1 cellular context compared by ENCODE assay signal in the genomic region with DNA sequence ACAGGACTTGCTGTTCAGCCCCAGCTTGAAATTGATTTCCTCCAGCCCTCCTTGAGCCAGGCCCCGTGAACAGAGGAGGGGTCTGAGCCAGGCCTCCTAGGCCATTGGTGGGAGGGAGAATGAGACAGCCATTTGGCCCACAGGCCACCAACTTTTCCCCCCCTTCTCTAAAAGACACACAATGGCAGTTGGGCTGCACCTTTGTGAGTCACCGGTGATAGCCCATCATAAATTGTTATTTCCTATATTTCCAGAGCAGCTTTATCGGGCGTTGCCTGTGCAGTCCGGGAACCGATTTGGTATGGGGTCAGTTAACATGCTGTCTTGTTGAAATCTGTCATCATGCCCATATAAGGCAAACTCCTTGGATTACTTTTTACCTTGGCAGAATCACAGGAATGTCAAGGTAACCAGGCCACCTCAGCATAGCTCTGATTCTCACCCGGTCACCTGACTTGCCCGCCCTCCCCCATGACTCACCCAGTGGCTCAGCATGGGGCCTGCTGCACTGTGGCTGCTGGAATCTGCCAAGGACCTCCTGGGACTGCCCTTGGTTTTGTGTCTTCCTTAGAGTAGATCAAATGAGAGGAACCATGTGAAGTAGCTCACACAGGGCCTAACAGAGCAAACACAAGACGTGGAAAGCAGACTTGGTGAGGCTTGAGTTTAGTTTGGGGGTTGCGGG.
TF ChIP-seq lines count a peak whose summit lies in the region.

No MANE protein-coding gene starts in this region.

TF ChIP-seq in K562, 482 proteins besides CTCF, POLR2A, EP300 and RAD21 (continued from another document):
- TF ChIP-seq, protein P1, sequence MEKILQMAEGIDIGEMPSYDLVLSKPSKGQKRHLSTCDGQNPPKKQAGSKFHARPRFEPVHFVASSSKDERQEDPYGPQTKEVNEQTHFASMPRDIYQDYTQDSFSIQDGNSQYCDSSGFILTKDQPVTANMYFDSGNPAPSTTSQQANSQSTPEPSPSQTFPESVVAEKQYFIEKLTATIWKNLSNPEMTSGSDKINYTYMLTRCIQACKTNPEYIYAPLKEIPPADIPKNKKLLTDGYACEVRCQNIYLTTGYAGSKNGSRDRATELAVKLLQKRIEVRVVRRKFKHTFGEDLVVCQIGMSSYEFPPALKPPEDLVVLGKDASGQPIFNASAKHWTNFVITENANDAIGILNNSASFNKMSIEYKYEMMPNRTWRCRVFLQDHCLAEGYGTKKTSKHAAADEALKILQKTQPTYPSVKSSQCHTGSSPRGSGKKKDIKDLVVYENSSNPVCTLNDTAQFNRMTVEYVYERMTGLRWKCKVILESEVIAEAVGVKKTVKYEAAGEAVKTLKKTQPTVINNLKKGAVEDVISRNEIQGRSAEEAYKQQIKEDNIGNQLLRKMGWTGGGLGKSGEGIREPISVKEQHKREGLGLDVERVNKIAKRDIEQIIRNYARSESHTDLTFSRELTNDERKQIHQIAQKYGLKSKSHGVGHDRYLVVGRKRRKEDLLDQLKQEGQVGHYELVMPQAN (IDR thresholded peaks at IDR 0.05; ENCODE audit: borderline replicate concordance): no peak
- TF ChIP-seq MTA1 (IDR thresholded peaks at IDR 0.05; ENCODE audit: borderline replicate concordance): peak; percentile 44; the same call in 1 of the 2 replicates
- TF ChIP-seq, protein P2, sequence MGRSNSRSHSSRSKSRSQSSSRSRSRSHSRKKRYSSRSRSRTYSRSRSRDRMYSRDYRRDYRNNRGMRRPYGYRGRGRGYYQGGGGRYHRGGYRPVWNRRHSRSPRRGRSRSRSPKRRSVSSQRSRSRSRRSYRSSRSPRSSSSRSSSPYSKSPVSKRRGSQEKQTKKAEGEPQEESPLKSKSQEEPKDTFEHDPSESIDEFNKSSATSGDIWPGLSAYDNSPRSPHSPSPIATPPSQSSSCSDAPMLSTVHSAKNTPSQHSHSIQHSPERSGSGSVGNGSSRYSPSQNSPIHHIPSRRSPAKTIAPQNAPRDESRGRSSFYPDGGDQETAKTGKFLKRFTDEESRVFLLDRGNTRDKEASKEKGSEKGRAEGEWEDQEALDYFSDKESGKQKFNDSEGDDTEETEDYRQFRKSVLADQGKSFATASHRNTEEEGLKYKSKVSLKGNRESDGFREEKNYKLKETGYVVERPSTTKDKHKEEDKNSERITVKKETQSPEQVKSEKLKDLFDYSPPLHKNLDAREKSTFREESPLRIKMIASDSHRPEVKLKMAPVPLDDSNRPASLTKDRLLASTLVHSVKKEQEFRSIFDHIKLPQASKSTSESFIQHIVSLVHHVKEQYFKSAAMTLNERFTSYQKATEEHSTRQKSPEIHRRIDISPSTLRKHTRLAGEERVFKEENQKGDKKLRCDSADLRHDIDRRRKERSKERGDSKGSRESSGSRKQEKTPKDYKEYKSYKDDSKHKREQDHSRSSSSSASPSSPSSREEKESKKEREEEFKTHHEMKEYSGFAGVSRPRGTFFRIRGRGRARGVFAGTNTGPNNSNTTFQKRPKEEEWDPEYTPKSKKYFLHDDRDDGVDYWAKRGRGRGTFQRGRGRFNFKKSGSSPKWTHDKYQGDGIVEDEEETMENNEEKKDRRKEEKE (IDR thresholded peaks at IDR 0.05; ENCODE audit: borderline replicate concordance in 1 of 2, control insufficient read depth in 1 of 2, low read depth in 2 of 2, low read length in 1 of 2): no peak
- no peak for TF ChIP-seq BRD9 (IDR thresholded peaks at IDR 0.05; ENCODE audit: low read depth, partially characterized antibody)
- TF ChIP-seq, protein P3, sequence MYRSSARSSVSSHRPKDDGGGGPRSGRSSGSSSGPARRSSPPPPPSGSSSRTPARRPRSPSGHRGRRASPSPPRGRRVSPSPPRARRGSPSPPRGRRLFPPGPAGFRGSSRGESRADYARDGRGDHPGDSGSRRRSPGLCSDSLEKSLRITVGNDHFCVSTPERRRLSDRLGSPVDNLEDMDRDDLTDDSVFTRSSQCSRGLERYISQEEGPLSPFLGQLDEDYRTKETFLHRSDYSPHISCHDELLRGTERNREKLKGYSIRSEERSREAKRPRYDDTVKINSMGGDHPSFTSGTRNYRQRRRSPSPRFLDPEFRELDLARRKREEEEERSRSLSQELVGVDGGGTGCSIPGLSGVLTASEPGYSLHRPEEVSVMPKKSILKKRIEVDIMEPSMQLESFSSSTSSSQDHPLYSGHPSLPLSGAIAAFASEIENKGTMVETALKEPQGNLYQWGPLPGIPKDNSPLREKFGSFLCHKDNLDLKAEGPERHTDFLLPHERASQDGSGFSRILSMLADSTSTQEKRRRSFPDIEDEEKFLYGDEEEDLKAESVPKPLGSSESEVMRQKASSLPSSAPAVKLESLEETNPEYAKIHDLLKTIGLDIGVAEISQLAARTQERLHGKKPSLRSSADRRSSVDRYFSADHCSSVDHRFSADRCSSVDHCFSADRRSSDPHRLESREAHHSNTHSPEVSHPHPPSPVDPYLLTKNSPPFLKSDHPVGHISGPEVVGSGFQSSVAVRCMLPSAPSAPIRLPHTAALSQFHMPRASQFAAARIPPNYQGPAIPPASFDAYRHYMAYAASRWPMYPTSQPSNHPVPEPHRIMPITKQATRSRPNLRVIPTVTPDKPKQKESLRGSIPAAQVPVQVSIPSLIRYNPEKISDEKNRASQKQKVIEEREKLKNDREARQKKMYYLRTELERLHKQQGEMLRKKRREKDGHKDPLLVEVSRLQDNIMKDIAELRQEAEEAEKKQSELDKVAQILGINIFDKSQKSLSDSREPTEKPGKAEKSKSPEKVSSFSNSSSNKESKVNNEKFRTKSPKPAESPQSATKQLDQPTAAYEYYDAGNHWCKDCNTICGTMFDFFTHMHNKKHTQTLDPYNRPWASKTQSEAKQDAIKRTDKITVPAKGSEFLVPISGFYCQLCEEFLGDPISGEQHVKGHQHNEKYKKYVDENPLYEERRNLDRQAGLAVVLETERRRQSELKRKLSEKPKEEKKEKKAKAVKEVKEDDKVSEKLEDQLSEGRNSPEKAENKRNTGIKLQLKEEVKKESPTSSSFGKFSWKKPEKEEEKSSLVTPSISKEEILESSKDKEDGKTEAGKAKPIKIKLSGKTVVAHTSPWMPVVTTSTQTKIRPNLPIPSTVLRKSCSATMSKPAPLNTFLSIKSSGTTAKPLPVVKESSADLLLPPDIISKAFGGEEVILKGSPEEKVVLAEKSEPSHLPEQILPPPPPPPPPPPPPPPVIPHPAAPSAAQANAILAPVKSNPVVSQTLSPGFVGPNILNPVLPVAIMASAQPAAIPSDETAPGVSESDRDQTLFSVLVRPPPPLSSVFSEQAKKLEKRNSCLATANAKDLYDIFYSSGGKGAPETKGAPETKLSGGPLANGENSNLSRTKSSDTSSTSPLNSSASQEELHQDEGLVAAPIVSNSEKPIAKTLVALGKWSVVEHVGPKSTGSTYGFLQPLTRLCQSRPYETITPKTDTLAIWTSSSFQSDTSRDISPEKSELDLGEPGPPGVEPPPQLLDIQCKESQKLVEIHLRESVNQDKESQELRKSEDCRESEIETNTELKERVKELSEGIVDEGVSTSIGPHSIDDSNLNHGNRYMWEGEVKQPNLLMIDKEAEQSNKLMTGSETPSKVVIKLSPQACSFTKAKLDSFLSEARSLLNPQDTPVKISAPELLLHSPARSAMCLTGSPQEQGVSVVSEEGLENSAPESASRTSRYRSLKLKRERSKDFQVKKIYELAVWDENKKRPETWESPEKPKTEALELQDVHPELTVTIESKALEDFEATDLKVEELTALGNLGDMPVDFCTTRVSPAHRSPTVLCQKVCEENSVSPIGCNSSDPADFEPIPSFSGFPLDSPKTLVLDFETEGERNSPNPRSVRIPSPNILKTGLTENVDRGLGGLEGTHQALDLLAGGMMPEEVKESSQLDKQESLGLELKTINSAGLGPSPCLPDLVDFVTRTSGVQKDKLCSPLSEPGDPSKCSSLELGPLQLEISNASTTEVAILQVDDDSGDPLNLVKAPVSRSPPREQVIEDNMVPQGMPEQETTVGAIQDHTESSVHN (IDR thresholded peaks at IDR 0.05; ENCODE audit: borderline replicate concordance in 1 of 2, low read depth in 1 of 2): peak in 1 of 2 experiments; percentile 40; a peak in 1 of 4 replicates
- no peak for TF ChIP-seq CEBPG (CRISPR knock-in tag; IDR thresholded peaks at IDR 0.05)
- no peak for TF ChIP-seq CEBPG (tag; conservative IDR thresholded peaks at IDR 0.05 in 1 of 2, IDR thresholded peaks at IDR 0.05 in 1 of 2)
- TF ChIP-seq ZNF668 (CRISPR knock-in tag; IDR thresholded peaks at IDR 0.05): no peak
- TF ChIP-seq, protein P4, sequence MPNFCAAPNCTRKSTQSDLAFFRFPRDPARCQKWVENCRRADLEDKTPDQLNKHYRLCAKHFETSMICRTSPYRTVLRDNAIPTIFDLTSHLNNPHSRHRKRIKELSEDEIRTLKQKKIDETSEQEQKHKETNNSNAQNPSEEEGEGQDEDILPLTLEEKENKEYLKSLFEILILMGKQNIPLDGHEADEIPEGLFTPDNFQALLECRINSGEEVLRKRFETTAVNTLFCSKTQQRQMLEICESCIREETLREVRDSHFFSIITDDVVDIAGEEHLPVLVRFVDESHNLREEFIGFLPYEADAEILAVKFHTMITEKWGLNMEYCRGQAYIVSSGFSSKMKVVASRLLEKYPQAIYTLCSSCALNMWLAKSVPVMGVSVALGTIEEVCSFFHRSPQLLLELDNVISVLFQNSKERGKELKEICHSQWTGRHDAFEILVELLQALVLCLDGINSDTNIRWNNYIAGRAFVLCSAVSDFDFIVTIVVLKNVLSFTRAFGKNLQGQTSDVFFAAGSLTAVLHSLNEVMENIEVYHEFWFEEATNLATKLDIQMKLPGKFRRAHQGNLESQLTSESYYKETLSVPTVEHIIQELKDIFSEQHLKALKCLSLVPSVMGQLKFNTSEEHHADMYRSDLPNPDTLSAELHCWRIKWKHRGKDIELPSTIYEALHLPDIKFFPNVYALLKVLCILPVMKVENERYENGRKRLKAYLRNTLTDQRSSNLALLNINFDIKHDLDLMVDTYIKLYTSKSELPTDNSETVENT (CRISPR knock-in tag; IDR thresholded peaks at IDR 0.05): no peak
- no peak for TF ChIP-seq ZNF76 (CRISPR knock-in tag; IDR thresholded peaks at IDR 0.05; ENCODE audit: borderline replicate concordance)
- no peak for TF ChIP-seq ZBTB17 (CRISPR knock-in tag; IDR thresholded peaks at IDR 0.05)
